In genomic region chr2:113185643-113186315, GRCh38 we compare ENCODE assay signal across 14 cellular contexts. TPM values are rescaled to one million over a fixed set of nuclear protein-coding genes. Genes with fewer than 3 reads are reported as not detected.
DNase-seq lines count a peak whose midpoint lies in the region; ATAC-seq and TF ChIP-seq lines count a peak whose summit lies in the region.
"Had no signal": no experiment of that assay in that cellular context is flagged by ENCODE, and none has a peak within 500 bp of the region (broad histone marks: within the 10 kb centered on the region; RNA-seq: fewer than 3 reads in every experiment).

No MANE protein-coding gene starts in this region.

- CTCF ChIA-PET in HEK293T (lab: Yijun Ruan, JAX), result no interaction called here

- POLR2A ChIA-PET in HEK293T (lab: Yijun Ruan, JAX), result no interaction called here

- no peak for ATAC-seq in effector memory CD8-positive, alpha-beta T cell (replicated peaks)
- ATAC-seq in natural killer cell, result no peak
- no peak for ATAC-seq in GM18858 (IDR thresholded peaks at IDR 0.05; ENCODE audit: unreplicated experiment)

- H3K36me3 Mint-ChIP-seq in CD14-positive monocyte (peaks cover 60 to 69% of the 10 kb centered on the region in 2 donors), IgD-negative memory B cell (peaks cover 3% of the 10 kb centered on the region), natural killer cell (peaks cover 7% of the 10 kb centered on the region), type B pancreatic cell (no peaks in the 10 kb centered on the region)
- H3K36me3 Mint-ChIP-seq in effector memory CD8-positive, alpha-beta T cell (ENCODE audit: insufficient read depth), result peaks cover 56% of the 10 kb centered on the region

- intact Hi-C loops in CD14-positive monocyte (cut with micrococcal nuclease), result loop anchor here in 1 of 2 donors (5.0 kb wide), 1 partner anchor 43 kb away; no protein-coding TSS in a partner anchor
- intact Hi-C loops in natural killer cell (cut with micrococcal nuclease), result no loop called here

- H3K27ac Mint-ChIP-seq in CD14-positive monocyte (peak overlapping the region; percentile 10 to 98 (median 95)), IgD-negative memory B cell (peak overlapping the region in 2 of 3 donors; percentile 63 to 84), natural killer cell (peak overlapping the region; percentile 82 to 91), type B pancreatic cell (no peak overlapping the region)
- peak overlapping the region; percentile 92 to 97 for H3K27ac Mint-ChIP-seq in effector memory CD8-positive, alpha-beta T cell

- H3K4me1 Mint-ChIP-seq in CD14-positive monocyte, result peaks cover 82% of the 10 kb centered on the region
- H3K4me1 Mint-ChIP-seq in IgD-negative memory B cell, result peaks cover 48 to 57% (median 53%) of the 10 kb centered on the region in 3 donors
- peaks cover 68 to 80% of the 10 kb centered on the region in 2 donors for H3K4me1 Mint-ChIP-seq in effector memory CD8-positive, alpha-beta T cell (ENCODE audit: low read depth in 2 of 2)
- peaks cover 72 to 85% of the 10 kb centered on the region in 2 donors for H3K4me1 Mint-ChIP-seq in natural killer cell
- peaks cover 7% of the 10 kb centered on the region for H3K4me1 Mint-ChIP-seq in type B pancreatic cell (ENCODE audit: unreplicated experiment)

- H3K27me3 Mint-ChIP-seq in CD14-positive monocyte (ENCODE audit: low read depth in 3 of 3) (peaks cover 0 to 2% (median 0%) of the 10 kb centered on the region in 3 donors), IgD-negative memory B cell (no peaks in the 10 kb centered on the region), natural killer cell (ENCODE audit: low read depth in 2 of 2) (no peaks in the 10 kb centered on the region), type B pancreatic cell (no peaks in the 10 kb centered on the region)
- H3K27me3 Mint-ChIP-seq in effector memory CD8-positive, alpha-beta T cell, result no peaks in the 10 kb centered on the region

- H3K4me3 Mint-ChIP-seq in CD14-positive monocyte, result no peak overlapping the region
- H3K4me3 Mint-ChIP-seq in IgD-negative memory B cell, result peak overlapping the region in 2 of 4 donors; percentile 49 to 75
- H3K4me3 Mint-ChIP-seq in effector memory CD8-positive, alpha-beta T cell, result peak overlapping the region; percentile 1 to 51
- H3K4me3 Mint-ChIP-seq in natural killer cell, result peak overlapping the region; percentile 13
- no peak overlapping the region for H3K4me3 Mint-ChIP-seq in type B pancreatic cell

- TF ChIP-seq CTCF in CD14-positive monocyte (IDR thresholded peaks at IDR 0.05) (no peak), natural killer cell (IDR thresholded peaks at IDR 0.05) (no peak), type B pancreatic cell (conservative IDR thresholded peaks at IDR 0.05) (no peak)

- no peak for DNase-seq in CD14-positive monocyte (ENCODE audit: low spot score)
- no peak for DNase-seq in effector memory CD8-positive, alpha-beta T cell
- DNase-seq in natural killer cell, result no peak
- no peak for DNase-seq in NCI-H1105 (lab: John Stamatoyannopoulos, UW)
- DNase-seq in type B pancreatic cell (ENCODE audit: extremely low spot score, unreplicated experiment), result no peak
- no peak for DNase-seq in HEK293T (ENCODE audit: extremely low spot score)
- DNase-seq: activated CD8-positive, alpha-beta memory T cell treated with anti-CD3 and anti-CD28 coated beads, Interleukin-2, amount 50 U/mL, for 4 hours; COR-L47; NCI-H187; stimulated activated naive CD4-positive, alpha-beta T cell had no signal

- H3K9me3 Mint-ChIP-seq in CD14-positive monocyte (peaks cover 0 to 1% (median 0%) of the 10 kb centered on the region in 7 donors), IgD-negative memory B cell (no peaks in the 10 kb centered on the region), natural killer cell (no peaks in the 10 kb centered on the region), type B pancreatic cell (no peaks in the 10 kb centered on the region)
- H3K9me3 Mint-ChIP-seq in effector memory CD8-positive, alpha-beta T cell, result no peaks in the 10 kb centered on the region

TF ChIP-seq in HEK293T, 16 proteins besides CTCF, POLR2A, EP300 and RAD21:
- TF ChIP-seq BHLHE40 (IDR thresholded peaks at IDR 0.05; ENCODE audit: borderline replicate concordance), result no peak
- TF ChIP-seq ARNT (IDR thresholded peaks at IDR 0.05), result no peak
- no peak for TF ChIP-seq SP1 (IDR thresholded peaks at IDR 0.05)
- TF ChIP-seq ELF4 (IDR thresholded peaks at IDR 0.05), result no peak
- no peak for TF ChIP-seq L3MBTL2 (conservative IDR thresholded peaks at IDR 0.05)
- TF ChIP-seq ZNF384 (IDR thresholded peaks at IDR 0.05), result no peak
- no peak for TF ChIP-seq LEF1 (IDR thresholded peaks at IDR 0.05; ENCODE audit: borderline replicate concordance)
- no peak for TF ChIP-seq CTBP1 (IDR thresholded peaks at IDR 0.05; ENCODE audit: borderline replicate concordance)
- no peak for TF ChIP-seq TARDBP (IDR thresholded peaks at IDR 0.05)
- no peak for TF ChIP-seq PKNOX1 (IDR thresholded peaks at IDR 0.05)
- no peak for TF ChIP-seq FOXM1 (IDR thresholded peaks at IDR 0.05; ENCODE audit: borderline replicate concordance)
- no peak for TF ChIP-seq FOXK2 (IDR thresholded peaks at IDR 0.05)
- TF ChIP-seq NFRKB (IDR thresholded peaks at IDR 0.05), result no peak
- no peak for TF ChIP-seq SUZ12 (IDR thresholded peaks at IDR 0.05)
- TF ChIP-seq FOXA1 (IDR thresholded peaks at IDR 0.05), result no peak
- TF ChIP-seq HDGF (IDR thresholded peaks at IDR 0.05; ENCODE audit: borderline replicate concordance), result no peak

RNA-seq across cellular contexts. Expression of gene PSD4, which starts 12.0 kb away (rescaled TPM):
- polyA plus RNA-seq in CD14-positive monocyte (10 to 100 TPM; 11.0 to 18.2 TPM), IgD-negative memory B cell (36.4 TPM)
- total RNA-seq in natural killer cell (100 to 1,000 TPM; 280 to 347 (median 340) TPM), type B pancreatic cell (ENCODE audit: low replicate concordance) (38.8 and 79.1 TPM in 2 replicates)

RNA-seq across cellular contexts. Expression of gene IL1RN, which starts 58.4 kb away (rescaled TPM):
- polyA plus RNA-seq in CD14-positive monocyte (100 to 1,000 TPM in 1 of 2 donors, 10 to 100 TPM in 1; 92.0 to 109 TPM), IgD-negative memory B cell (not detected)
- total RNA-seq in natural killer cell (10 to 100 TPM in 1 of 3 donors, under 1 TPM in 2; 0.52 to 36.6 (median 0.91) TPM), type B pancreatic cell (ENCODE audit: low replicate concordance) (11.0 and 20.5 TPM in 2 replicates)
- total RNA-seq: cardiac muscle cell had no signal
- polyA plus RNA-seq: cardiac muscle cell, neural cell had no signal

Comparison
In these comparisons a context has a peak if more than half of its experiments do, and no peak if none do; other contexts are left out.
1. H3K4me3 Mint-ChIP-seq: peak in effector memory CD8-positive, alpha-beta T cell (2 of 2) and natural killer cell (single experiment); none in CD14-positive monocyte (0 of 2) and type B pancreatic cell (single experiment).